Comparison of ENCODE assay signal across 10 cellular contexts in the genomic region with DNA sequence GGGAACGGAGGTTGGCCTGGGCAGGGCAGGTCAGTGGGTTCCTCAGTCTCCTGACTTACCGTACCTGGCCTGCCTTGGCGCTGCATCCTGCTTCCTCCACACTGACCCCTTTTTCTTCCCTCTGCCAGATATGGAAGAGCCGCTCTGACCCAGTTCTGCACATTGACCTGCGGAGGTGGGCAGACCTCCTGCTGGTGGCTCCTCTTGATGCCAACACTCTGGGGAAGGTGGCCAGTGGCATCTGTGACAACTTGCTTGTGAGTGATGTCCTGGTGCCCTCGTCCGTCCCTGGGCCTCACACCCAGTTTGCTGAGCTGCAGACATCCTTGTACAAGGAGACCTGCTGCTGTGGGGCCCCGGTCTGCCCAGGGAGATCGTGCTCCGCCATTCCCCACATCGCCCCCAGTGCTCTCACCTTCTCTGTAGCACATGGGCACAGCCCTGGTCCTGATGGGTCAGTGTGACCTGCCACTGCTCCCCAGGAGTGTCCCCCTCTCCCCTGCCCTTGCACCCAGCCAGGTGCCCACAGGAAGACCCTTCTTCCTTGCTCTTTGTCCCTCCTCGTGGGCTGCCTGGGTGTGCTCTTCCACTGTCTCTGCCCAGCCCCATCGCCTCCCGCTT. TPM values are rescaled to one million over a fixed set of nuclear protein-coding genes. Genes with fewer than 3 reads are reported as not detected.
DNase-seq lines count a peak whose midpoint lies in the region; ATAC-seq and TF ChIP-seq lines count a peak whose summit lies in the region.
"Had no signal": no experiment of that assay in that cellular context is flagged by ENCODE, and none has a peak within 500 bp of the region (broad histone marks: within the 10 kb centered on the region; RNA-seq: fewer than 3 reads in every experiment).

No MANE protein-coding gene starts in this region.

- intact Hi-C loops in mucosa of descending colon (cut with DNase I, micrococcal nuclease) = loop anchor here in 1 of 2 donors (5.0 kb wide), 1 partner anchor 168 kb away; no protein-coding TSS in a partner anchor

- no peak for TF ChIP-seq CTCF in AG04450 (IDR thresholded peaks at IDR 0.05; ENCODE audit: low read depth, low read length)
- no peak for TF ChIP-seq CTCF in KMS-11 (conservative IDR thresholded peaks at IDR 0.05; ENCODE audit: low read depth, low read length)
- TF ChIP-seq CTCF in endothelial cell (IDR thresholded peaks at IDR 0.05; ENCODE audit: unreplicated experiment) = no peak
- no peak for TF ChIP-seq CTCF in osteoblast (IDR thresholded peaks at IDR 0.05; ENCODE audit: extremely low read depth, low read depth, low read length)
- TF ChIP-seq CTCF in mucosa of descending colon (IDR thresholded peaks at IDR 0.05) = no peak

- no peak for DNase-seq in AG04450 (ENCODE audit: low read depth, low spot score)
- no peak for DNase-seq in endothelial cell (ENCODE audit: low spot score)
- peak; percentile 41 for DNase-seq in osteoblast (ENCODE audit: insufficient read length, low spot score, missing footprints)
- DNase-seq in Ammon's horn (ENCODE audit: low spot score) = no peak
- DNase-seq in mucosa of descending colon = no peak
- DNase-seq: retina had no signal

- POLR2A ChIA-PET in AG04450 (lab: Yijun Ruan, JAX) = interaction anchor here (0.6 to 2.6 kb wide), 10 partner anchors 10 to 172 kb away, joined by 3 to 28 read pairs (median 6); partner anchors contain the start of genes C15orf39 and PPCDC

- H3K36me3 ChIP-seq in KMS-11 (ENCODE audit: insufficient read depth) = no peaks in the 10 kb centered on the region
- no peaks in the 10 kb centered on the region for H3K36me3 ChIP-seq in osteoblast (ENCODE audit: insufficient read depth, low read length)
- no peaks in the 10 kb centered on the region for H3K36me3 ChIP-seq in mucosa of descending colon (ENCODE audit: low read depth)

- H3K27me3 Mint-ChIP-seq in endothelial cell (ENCODE audit: unreplicated experiment) = peaks cover 9% of the 10 kb centered on the region

- H3K79me2 ChIP-seq in KMS-11 (ENCODE audit: insufficient read depth, low read depth) (no peaks in the 10 kb centered on the region), osteoblast (ENCODE audit: insufficient read depth, low read length) (no peaks in the 10 kb centered on the region)

- H3K4me1 ChIP-seq in KMS-11 (ENCODE audit: low read depth, poor library complexity, severe bottlenecking) (peaks cover 87% of the 10 kb centered on the region), osteoblast (ENCODE audit: insufficient read depth, low read length) (peaks cover 25% of the 10 kb centered on the region), mucosa of descending colon (ENCODE audit: low read depth) (peaks cover 49% of the 10 kb centered on the region)

- no peaks in the 10 kb centered on the region for H3K9me3 Mint-ChIP-seq in endothelial cell (ENCODE audit: unreplicated experiment)

- H3K9me3 ChIP-seq in AG04450 (ENCODE audit: control insufficient read depth, insufficient read depth, low read length) (no peaks in the 10 kb centered on the region), osteoblast (ENCODE audit: low read depth, low read length) (no peaks in the 10 kb centered on the region), mucosa of descending colon (no peaks in the 10 kb centered on the region)

- H3K27ac Mint-ChIP-seq in endothelial cell (ENCODE audit: unreplicated experiment) = peak overlapping the region; percentile 72

- 0 out of 2 replicates have a peak overlapping the region, but pooled peaks have one; percentile 10 for H3K4me3 ChIP-seq in AG04450 (ENCODE audit: low read depth, low read length)
- H3K4me3 ChIP-seq in KMS-11 (IDR thresholded peaks at IDR 0.05; ENCODE audit: insufficient read depth, low read depth, low read length) = no peak overlapping the region
- H3K4me3 ChIP-seq in osteoblast (ENCODE audit: insufficient read depth, low read length) = peak overlapping the region; percentile 44
- no peak overlapping the region for H3K4me3 ChIP-seq in mucosa of descending colon

- H4K20me1 ChIP-seq in KMS-11 (ENCODE audit: insufficient read depth) = no peaks in the 10 kb centered on the region
- peaks cover 17% of the 10 kb centered on the region for H4K20me1 ChIP-seq in osteoblast (ENCODE audit: insufficient read depth, low read length)

- H3K27ac ChIP-seq in AG04450 (ENCODE audit: low read depth, low read length) = peak overlapping the region; percentile 94
- H3K27ac ChIP-seq in KMS-11 = peak overlapping the region; percentile 91
- H3K27ac ChIP-seq in osteoblast (ENCODE audit: low read depth, low read length) = peak overlapping the region; percentile 93
- H3K27ac ChIP-seq: VCaP had no signal

- H3K36me3 Mint-ChIP-seq in endothelial cell (ENCODE audit: low read depth, unreplicated experiment) = peaks cover 20% of the 10 kb centered on the region

- peak overlapping the region; percentile 43; the same call in 1 of the 2 replicates for H3K9ac ChIP-seq in KMS-11

- CTCF ChIA-PET in AG04450 (lab: Charles Lee) = interaction anchor here (1.1 to 3.8 kb wide), 11 partner anchors 10 to 160 kb away, joined by 3 to 35 read pairs (median 4); partner anchors contain the start of gene C15orf39

- H3K4me1 Mint-ChIP-seq in endothelial cell (ENCODE audit: unreplicated experiment) = peaks cover 64% of the 10 kb centered on the region

- H3K27me3 ChIP-seq in AG04450 (ENCODE audit: control insufficient read depth, insufficient read depth, low read length) (no peaks in the 10 kb centered on the region), KMS-11 (ENCODE audit: insufficient read depth, low read depth) (no peaks in the 10 kb centered on the region), osteoblast (ENCODE audit: insufficient read depth, low read length) (no peaks in the 10 kb centered on the region)

- peak overlapping the region; percentile 78 for H3K4me3 Mint-ChIP-seq in endothelial cell (ENCODE audit: unreplicated experiment)

- ATAC-seq in HG03097 (IDR thresholded peaks at IDR 0.05; ENCODE audit: low FRiP score, unreplicated experiment) = no peak
- no peak for ATAC-seq in mucosa of descending colon
- no peak for ATAC-seq in HG03196 (IDR thresholded peaks at IDR 0.05; ENCODE audit: unreplicated experiment)

- peak overlapping the region; percentile 94 for H3K4me2 ChIP-seq in KMS-11
- H3K4me2 ChIP-seq in osteoblast (ENCODE audit: insufficient read depth, low read length) = peak overlapping the region; percentile 73

- H2AFZ ChIP-seq in KMS-11 (ENCODE audit: low read depth) (no peak overlapping the region), osteoblast (ENCODE audit: low read length) (peak overlapping the region; percentile 78)

RNA-seq across cellular contexts. Expression of gene PPCDC, which starts 21.0 kb away (rescaled TPM):
- polyA plus RNA-seq in AG04450 (2011; rRNA removed) = 5.5 and 7.1 TPM in 2 replicates
- polyA minus RNA-seq in AG04450 (2011; rRNA and poly(A)+ RNA removed) = 5.4 and 5.5 TPM in 2 replicates
- 25.0 TPM for total RNA-seq in endothelial cell (ENCODE audit: unreplicated experiment)
- 5.6 and 6.5 TPM in 2 replicates for total RNA-seq in osteoblast
- total RNA-seq in mucosa of descending colon = 10 to 100 TPM; 12.4 to 18.9 (median 18.2) TPM

RNA-seq across cellular contexts. Expression of gene SCAMP5, which starts 49.0 kb away (rescaled TPM):
- 2.1 TPM in 2 replicates for polyA plus RNA-seq in AG04450 (2011; rRNA removed)
- 2.9 and 3.5 TPM in 2 replicates for polyA minus RNA-seq in AG04450 (2011; rRNA and poly(A)+ RNA removed)
- total RNA-seq in endothelial cell (ENCODE audit: unreplicated experiment) = 132 TPM
- total RNA-seq in osteoblast = 0.88 and 1.8 TPM in 2 replicates
- 10 to 100 TPM in 1 of 3 donors, 1 to 10 TPM in 2; 7.3 to 10.8 (median 7.4) TPM for total RNA-seq in mucosa of descending colon

Comparison
In these comparisons a context has a peak if more than half of its experiments do, and no peak if none do; other contexts are left out.
1. H3K4me3 ChIP-seq: peak in AG04450 (single experiment) and osteoblast (single experiment); none in KMS-11 (single experiment) and mucosa of descending colon (single experiment).
2. RNA of gene SCAMP5, which starts 49.0 kb away (total RNA-seq): 132 TPM in endothelial cell (single experiment); 7.3 to 10.8 TPM in mucosa of descending colon and 0.88 to 1.8 TPM in osteoblast; every median in the first group is over 10 times any median in the second.
3. Peak in every context shown above with its lines, with median percentiles within 50 percentile points of each other: H3K27ac ChIP-seq.